Comparison of ENCODE assay signal across 13 cellular contexts in genomic region chrX:24245201-24245600, GRCh38.
DNase-seq lines count a peak whose midpoint lies in the region; ATAC-seq and TF ChIP-seq lines count a peak whose summit lies in the region.
"Had no signal": no experiment of that assay in that cellular context is flagged by ENCODE, and none has a peak within 500 bp of the region (broad histone marks: within the 10 kb centered on the region; RNA-seq: fewer than 3 reads in every experiment).

No MANE protein-coding gene starts in this region.

- no peak overlapping the region for H3K18ac ChIP-seq in trophoblast cell (ENCODE audit: low read length)

- no peak overlapping the region for H3K4me2 ChIP-seq in trophoblast cell (ENCODE audit: low read length)

- H3K79me1 ChIP-seq in trophoblast cell (ENCODE audit: low read length), result no peaks in the 10 kb centered on the region

- intact Hi-C loops in esophagus squamous epithelium (cut with DNase I), result no loop called here

- H2BK5ac ChIP-seq in trophoblast cell (ENCODE audit: low read depth, low read length, poor library complexity), result no peak overlapping the region

- H3K27me3 ChIP-seq in esophagus squamous epithelium, result no peaks in the 10 kb centered on the region
- H3K27me3 ChIP-seq in trophoblast cell (ENCODE audit: insufficient read depth, low read length), result no peaks in the 10 kb centered on the region

- H3K14ac ChIP-seq in trophoblast cell (ENCODE audit: low read length), result no peak overlapping the region

- no peak for ATAC-seq in HG02981 (IDR thresholded peaks at IDR 0.05; ENCODE audit: unreplicated experiment)
- no peak for ATAC-seq in HG03097 (IDR thresholded peaks at IDR 0.05; ENCODE audit: low FRiP score, unreplicated experiment)
- ATAC-seq in GM18870 (IDR thresholded peaks at IDR 0.05; ENCODE audit: unreplicated experiment), result no peak
- ATAC-seq: left colon had no signal

- H3K36me3 ChIP-seq in esophagus squamous epithelium (no peaks in the 10 kb centered on the region), trophoblast cell (ENCODE audit: control insufficient read depth in 1 of 2, insufficient read depth in 2 of 2, low read length in 2 of 2) (no peaks in the 10 kb centered on the region)
- H3K36me3 ChIP-seq: thoracic aorta had no signal

- peak overlapping the region; percentile 88; the same call in 1 of the 2 replicates for H3K27ac ChIP-seq in RWPE1
- H3K27ac ChIP-seq in esophagus squamous epithelium, result peak overlapping the region in 3 of 4 donors; percentile 17 to 58 (median 32)
- H3K27ac ChIP-seq in trophoblast cell (ENCODE audit: low read depth, low read length), result no peak overlapping the region
- H3K27ac ChIP-seq: thoracic aorta had no signal

- H4K8ac ChIP-seq in trophoblast cell (ENCODE audit: low read depth, low read length), result no peak overlapping the region

- 23 to 29% methylated on average over 6 of the region's 6 CpGs for WGBS in esophagus squamous epithelium, 2 donors
- no CpG with 5 or more reads among the region's 6 CpGs for WGBS in trophoblast cell (ENCODE audit: extremely low coverage, insufficient coverage, insufficient read length)

- H3K4ac ChIP-seq in trophoblast cell (ENCODE audit: low read depth, low read length), result no peak overlapping the region

- H4K12ac ChIP-seq in trophoblast cell (ENCODE audit: low read depth, low read length), result no peak overlapping the region

- no peaks in the 10 kb centered on the region for H3K79me2 ChIP-seq in trophoblast cell (ENCODE audit: control insufficient read depth, insufficient read depth, low read length, poor library complexity)

- no peak overlapping the region for H2BK12ac ChIP-seq in trophoblast cell (ENCODE audit: low read length)

- POLR2A ChIA-PET in RWPE1 (lab: Yijun Ruan, JAX; ENCODE audit: low non-redundant PET), result no interaction called here

- CTCF ChIA-PET in RWPE1 (lab: Yijun Ruan, JAX), result no interaction called here

- H3K9me3 ChIP-seq in esophagus squamous epithelium (no peaks in the 10 kb centered on the region), trophoblast cell (ENCODE audit: insufficient read depth, low read depth, low read length) (no peaks in the 10 kb centered on the region)
- H3K9me3 ChIP-seq: thoracic aorta had no signal

- no peak overlapping the region for H2BK120ac ChIP-seq in trophoblast cell (ENCODE audit: insufficient read depth, low read length, poor library complexity)

- DNase-seq in GM04504 (ENCODE audit: low read depth) (peak; percentile 39), RWPE1 (ENCODE audit: low spot score) (peak; percentile 73), esophagus squamous epithelium (lab: John Stamatoyannopoulos, UW) (peak; percentile 3), trophoblast cell (peak; percentile 58 to 90), KBM-7 (no peak)
- DNase-seq: activated CD4-positive, alpha-beta memory T cell treated with anti-CD3 and anti-CD28 coated beads for 36 hours; DND-41; left colon; NCI-H510A had no signal

- H3K4me3 ChIP-seq in esophagus squamous epithelium (no peak overlapping the region), trophoblast cell (ENCODE audit: low read depth, low read length) (no peak overlapping the region)
- H3K4me3 ChIP-seq: thoracic aorta had no signal

- TF ChIP-seq CTCF in RWPE1 (conservative IDR thresholded peaks at IDR 0.05; ENCODE audit: low read depth) (no peak), esophagus squamous epithelium (IDR thresholded peaks at IDR 0.05) (no peak)

- no peak overlapping the region for H4K91ac ChIP-seq in trophoblast cell (ENCODE audit: low read depth, low read length)

- H2AFZ ChIP-seq in trophoblast cell (ENCODE audit: insufficient read depth, low read length, poor library complexity), result no peak overlapping the region

- H3K23ac ChIP-seq in trophoblast cell (ENCODE audit: low read length), result no peak overlapping the region

- no peak for TF ChIP-seq POLR2A in esophagus squamous epithelium (IDR thresholded peaks at IDR 0.05)

- H3K4me1 ChIP-seq in esophagus squamous epithelium, result peaks cover 0 to 37% (median 12%) of the 10 kb centered on the region in 3 donors
- peaks cover 0 to 2% of the 10 kb centered on the region in 2 experiments for H3K4me1 ChIP-seq in trophoblast cell (ENCODE audit: control insufficient read depth in 1 of 2, insufficient read depth in 2 of 2, low read length in 2 of 2)

- H3K9ac ChIP-seq in trophoblast cell (ENCODE audit: low read length), result no peak overlapping the region

- in situ Hi-C loops in KBM-7 (cut with MboI; ENCODE audit: low pct_unique_long_range_greater_than_20kb, low sequenced_read_pairs), result no loop called here

- no peak overlapping the region for H2AK5ac ChIP-seq in trophoblast cell (ENCODE audit: low read length)
